ENCODE assay signal across 1 cellular context in the genomic region with DNA sequence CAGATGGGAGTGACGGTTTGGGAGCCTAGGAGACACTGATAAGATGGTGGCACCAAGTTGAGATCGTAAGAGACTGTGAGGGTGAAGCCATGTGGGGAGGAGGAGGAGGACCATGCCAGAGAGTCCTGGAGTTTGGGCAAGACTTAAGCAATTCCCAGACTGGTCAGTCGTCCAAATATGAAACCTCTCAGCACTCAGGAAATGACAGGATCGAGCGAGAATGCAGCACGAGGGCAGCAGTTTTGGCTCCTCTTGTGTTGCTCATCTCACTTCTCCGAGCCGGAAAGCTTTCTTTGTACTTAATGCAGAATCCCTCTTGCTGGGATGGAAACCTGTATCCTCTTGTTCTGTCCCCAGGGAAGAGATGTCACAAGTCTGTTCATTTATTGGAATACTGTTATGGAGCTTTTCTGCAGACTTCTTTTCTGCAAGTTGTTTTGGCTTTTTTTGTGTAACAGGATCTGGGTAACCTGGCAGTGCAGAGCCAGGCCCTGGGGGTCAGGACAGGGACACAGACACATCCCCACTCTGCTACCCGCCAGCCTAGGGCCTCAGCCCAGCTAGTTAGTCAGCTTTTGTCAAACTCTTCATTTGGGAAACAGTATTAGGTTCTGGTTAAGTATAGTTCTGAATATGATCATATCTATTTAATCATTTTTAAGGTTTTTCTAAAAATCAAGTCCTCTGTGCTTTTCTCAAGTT.
TF ChIP-seq lines count a peak whose summit lies in the region.

No MANE protein-coding gene starts in this region.

TF ChIP-seq in GM23338, 12 proteins besides CTCF, POLR2A, EP300 and RAD21 (continued from another document):
- TF ChIP-seq, protein P1, sequence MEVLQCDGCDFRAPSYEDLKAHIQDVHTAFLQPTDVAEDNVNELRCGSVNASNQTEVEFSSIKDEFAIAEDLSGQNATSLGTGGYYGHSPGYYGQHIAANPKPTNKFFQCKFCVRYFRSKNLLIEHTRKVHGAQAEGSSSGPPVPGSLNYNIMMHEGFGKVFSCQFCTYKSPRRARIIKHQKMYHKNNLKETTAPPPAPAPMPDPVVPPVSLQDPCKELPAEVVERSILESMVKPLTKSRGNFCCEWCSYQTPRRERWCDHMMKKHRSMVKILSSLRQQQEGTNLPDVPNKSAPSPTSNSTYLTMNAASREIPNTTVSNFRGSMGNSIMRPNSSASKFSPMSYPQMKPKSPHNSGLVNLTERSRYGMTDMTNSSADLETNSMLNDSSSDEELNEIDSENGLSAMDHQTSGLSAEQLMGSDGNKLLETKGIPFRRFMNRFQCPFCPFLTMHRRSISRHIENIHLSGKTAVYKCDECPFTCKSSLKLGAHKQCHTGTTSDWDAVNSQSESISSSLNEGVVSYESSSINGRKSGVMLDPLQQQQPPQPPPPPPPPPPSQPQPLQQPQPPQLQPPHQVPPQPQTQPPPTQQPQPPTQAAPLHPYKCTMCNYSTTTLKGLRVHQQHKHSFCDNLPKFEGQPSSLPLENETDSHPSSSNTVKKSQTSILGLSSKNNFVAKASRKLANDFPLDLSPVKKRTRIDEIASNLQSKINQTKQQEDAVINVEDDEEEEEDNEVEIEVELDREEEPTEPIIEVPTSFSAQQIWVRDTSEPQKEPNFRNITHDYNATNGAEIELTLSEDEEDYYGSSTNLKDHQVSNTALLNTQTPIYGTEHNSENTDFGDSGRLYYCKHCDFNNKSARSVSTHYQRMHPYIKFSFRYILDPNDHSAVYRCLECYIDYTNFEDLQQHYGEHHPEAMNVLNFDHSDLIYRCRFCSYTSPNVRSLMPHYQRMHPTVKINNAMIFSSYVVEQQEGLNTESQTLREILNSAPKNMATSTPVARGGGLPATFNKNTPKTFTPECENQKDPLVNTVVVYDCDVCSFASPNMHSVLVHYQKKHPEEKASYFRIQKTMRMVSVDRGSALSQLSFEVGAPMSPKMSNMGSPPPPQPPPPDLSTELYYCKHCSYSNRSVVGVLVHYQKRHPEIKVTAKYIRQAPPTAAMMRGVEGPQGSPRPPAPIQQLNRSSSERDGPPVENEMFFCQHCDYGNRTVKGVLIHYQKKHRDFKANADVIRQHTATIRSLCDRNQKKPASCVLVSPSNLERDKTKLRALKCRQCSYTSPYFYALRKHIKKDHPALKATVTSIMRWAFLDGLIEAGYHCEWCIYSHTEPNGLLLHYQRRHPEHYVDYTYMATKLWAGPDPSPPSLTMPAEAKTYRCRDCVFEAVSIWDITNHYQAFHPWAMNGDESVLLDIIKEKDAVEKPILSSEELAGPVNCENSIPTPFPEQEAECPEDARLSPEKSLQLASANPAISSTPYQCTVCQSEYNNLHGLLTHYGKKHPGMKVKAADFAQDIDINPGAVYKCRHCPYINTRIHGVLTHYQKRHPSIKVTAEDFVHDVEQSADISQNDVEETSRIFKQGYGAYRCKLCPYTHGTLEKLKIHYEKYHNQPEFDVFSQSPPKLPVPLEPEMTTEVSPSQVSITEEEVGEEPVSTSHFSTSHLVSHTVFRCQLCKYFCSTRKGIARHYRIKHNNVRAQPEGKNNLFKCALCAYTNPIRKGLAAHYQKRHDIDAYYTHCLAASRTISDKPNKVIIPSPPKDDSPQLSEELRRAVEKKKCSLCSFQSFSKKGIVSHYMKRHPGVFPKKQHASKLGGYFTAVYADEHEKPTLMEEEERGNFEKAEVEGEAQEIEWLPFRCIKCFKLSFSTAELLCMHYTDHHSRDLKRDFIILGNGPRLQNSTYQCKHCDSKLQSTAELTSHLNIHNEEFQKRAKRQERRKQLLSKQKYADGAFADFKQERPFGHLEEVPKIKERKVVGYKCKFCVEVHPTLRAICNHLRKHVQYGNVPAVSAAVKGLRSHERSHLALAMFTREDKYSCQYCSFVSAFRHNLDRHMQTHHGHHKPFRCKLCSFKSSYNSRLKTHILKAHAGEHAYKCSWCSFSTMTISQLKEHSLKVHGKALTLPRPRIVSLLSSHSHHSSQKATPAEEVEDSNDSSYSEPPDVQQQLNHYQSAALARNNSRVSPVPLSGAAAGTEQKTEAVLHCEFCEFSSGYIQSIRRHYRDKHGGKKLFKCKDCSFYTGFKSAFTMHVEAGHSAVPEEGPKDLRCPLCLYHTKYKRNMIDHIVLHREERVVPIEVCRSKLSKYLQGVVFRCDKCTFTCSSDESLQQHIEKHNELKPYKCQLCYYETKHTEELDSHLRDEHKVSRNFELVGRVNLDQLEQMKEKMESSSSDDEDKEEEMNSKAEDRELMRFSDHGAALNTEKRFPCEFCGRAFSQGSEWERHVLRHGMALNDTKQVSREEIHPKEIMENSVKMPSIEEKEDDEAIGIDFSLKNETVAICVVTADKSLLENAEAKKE (CRISPR knock-in tag; IDR thresholded peaks at IDR 0.05): no peak
- TF ChIP-seq JUNB (IDR thresholded peaks at IDR 0.05; ENCODE audit: unreplicated experiment) (no peak), STAT1 (IDR thresholded peaks at IDR 0.05; ENCODE audit: unreplicated experiment) (no peak), ZNF114 (CRISPR knock-in tag; IDR thresholded peaks at IDR 0.05) (no peak)
